In the genomic region with DNA sequence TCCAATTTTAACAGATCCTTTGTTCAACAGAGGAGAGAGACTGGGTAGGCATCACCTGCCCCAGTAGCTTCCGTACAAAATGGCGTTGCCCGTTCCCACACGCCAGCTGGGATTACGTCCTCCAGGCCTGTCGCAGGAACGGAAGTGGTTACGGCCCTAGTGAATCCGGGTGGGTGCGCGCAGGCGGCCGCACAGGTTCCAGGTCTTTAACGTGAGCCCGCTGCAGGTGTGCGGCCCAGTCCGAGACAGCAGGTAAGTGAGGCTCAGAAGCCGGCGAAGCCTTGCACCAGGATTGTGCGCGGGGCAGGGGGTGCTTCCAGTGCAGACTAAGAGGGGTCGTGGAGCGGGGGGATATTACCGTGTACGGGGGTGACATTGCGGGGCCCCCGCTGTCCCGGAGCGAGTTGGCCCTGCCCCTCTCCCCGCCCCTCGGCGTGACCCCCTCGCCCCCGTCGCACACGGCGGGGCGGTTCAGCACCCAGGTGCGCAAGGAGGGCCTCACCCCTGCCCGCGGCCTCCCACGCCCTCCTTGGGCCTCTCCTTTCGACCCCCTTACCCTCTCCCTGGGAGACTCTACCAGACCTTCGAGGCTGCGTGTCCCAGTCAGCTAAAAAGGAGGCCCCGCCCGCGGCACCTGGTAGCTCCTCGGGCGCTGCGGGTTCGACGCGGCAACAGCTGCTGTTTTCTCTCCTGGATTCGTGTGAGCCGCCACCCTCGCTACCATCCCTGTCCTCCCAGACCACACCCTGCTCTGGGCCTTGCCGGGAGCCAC, we compare ENCODE assay signal across 8 cellular contexts. TPM values are rescaled to one million over a fixed set of nuclear protein-coding genes. Genes with fewer than 3 reads are reported as not detected.
DNase-seq lines count a peak whose midpoint lies in the region; ATAC-seq and TF ChIP-seq lines count a peak whose summit lies in the region.

EXD2 (plus strand) TSS at position 159 of the 772 bp plus-strand sequence. CDS start 17,973 bp downstream, outside the sequence.

- H2BK15ac ChIP-seq in mesendoderm (replicated peaks; ENCODE audit: low read depth) = no peak within 1 kb of the TSS

- ATAC-seq in GM19395 (IDR thresholded peaks at IDR 0.05; ENCODE audit: unreplicated experiment) = peak; percentile 92
- peak; percentile 81 for ATAC-seq in HG03575 (IDR thresholded peaks at IDR 0.05; ENCODE audit: extremely low read depth, insufficient number of reproducible peaks, low FRiP score, unreplicated experiment)

- peak within 1 kb of the TSS; percentile 57 for H3K4me3 ChIP-seq in mesendoderm (ENCODE audit: low read length)

- H3K27me3 ChIP-seq in mesendoderm (ENCODE audit: insufficient read depth, low read length, poor library complexity) = no peaks in the 10 kb centered on the region

- in situ Hi-C loops in endometrial microvascular endothelial cells (cut with HindIII; ENCODE audit: inconsistent ontology term, low pct_unique_long_range_greater_than_20kb, low sequenced_read_pairs) = no loop called here

- H2BK120ac ChIP-seq in mesendoderm (ENCODE audit: low read depth, low read length) = no peak within 1 kb of the TSS

- peak within 1 kb of the TSS; percentile 89 for H3K56ac ChIP-seq in mesendoderm (ENCODE audit: low read length)

- H3K79me1 ChIP-seq in mesendoderm (ENCODE audit: low read length) = peaks cover 4% of the 10 kb centered on the region

- no peak for TF ChIP-seq CTCF in C4-2B (conservative IDR thresholded peaks at IDR 0.05)

- peak within 1 kb of the TSS; percentile 56 for H3K18ac ChIP-seq in mesendoderm (ENCODE audit: low read length)

- no peak within 1 kb of the TSS for H4K5ac ChIP-seq in mesendoderm (ENCODE audit: low read length)

- no CpG with 5 or more reads among the region's 58 CpGs for WGBS in mesendoderm (ENCODE audit: extremely low coverage, insufficient coverage, low lambda C conversion rate)

- H3K79me2 ChIP-seq in mesendoderm (ENCODE audit: control insufficient read depth, insufficient read depth, low read length) = no peaks in the 10 kb centered on the region

- H3K9ac ChIP-seq in mesendoderm (ENCODE audit: low read length) = peak within 1 kb of the TSS; percentile 69

- H3K4me2 ChIP-seq in mesendoderm (ENCODE audit: low read length) = peak within 1 kb of the TSS; percentile 11

- no peak within 1 kb of the TSS for H2AK5ac ChIP-seq in mesendoderm (ENCODE audit: low read length)

- H3K36me3 ChIP-seq in mesendoderm (ENCODE audit: control insufficient read depth, insufficient read depth, low read length) = no peaks in the 10 kb centered on the region

- no peaks in the 10 kb centered on the region for H3K4me1 ChIP-seq in mesendoderm (ENCODE audit: control insufficient read depth, low read depth, low read length)

- peak within 1 kb of the TSS; percentile 97 for H4K8ac ChIP-seq in mesendoderm (ENCODE audit: low read depth, low read length)

- no peak within 1 kb of the TSS for H3K23ac ChIP-seq in mesendoderm (ENCODE audit: low read length)

- no peak within 1 kb of the TSS for H2BK5ac ChIP-seq in mesendoderm (ENCODE audit: low read length)

- peak within 1 kb of the TSS; percentile 85 for H3K27ac ChIP-seq in C4-2B
- H3K27ac ChIP-seq in mesendoderm (ENCODE audit: low read depth, low read length) = peak within 1 kb of the TSS; percentile 34

- DNase-seq in NCI-H82 treated with DMSO at 0.1 percent for 48 hours (lab: John Stamatoyannopoulos, UW; ENCODE audit: unreplicated experiment) (peak; percentile 78), mesendoderm (peak; percentile 97)
- DNase-seq in activated CD8-positive, alpha-beta memory T cell treated with anti-CD3 and anti-CD28 coated beads, Interleukin-2, amount 50 U/mL, for 1 hour (ENCODE audit: extremely low read depth) = peak; percentile 30
- peak; percentile 31 for DNase-seq in stimulated activated CD8-positive, alpha-beta memory T cell treated with anti-CD3 and anti-CD28 coated beads, Interleukin-15, amount 100 ng/mL, for 1 hour (ENCODE audit: low read depth)

- H3K4ac ChIP-seq in mesendoderm (ENCODE audit: low read depth, low read length) = peak within 1 kb of the TSS; percentile 28

RNA-seq across cellular contexts. Expression of gene EXD2, which starts in this region (rescaled TPM):
- total RNA-seq in endometrial microvascular endothelial cells (ENCODE audit: inconsistent ontology term) = 30.5 TPM
- polyA plus RNA-seq in mesendoderm (2013, experiment 1 of 2) = 10.1 TPM
- 10.4 TPM for polyA plus RNA-seq in mesendoderm (2013, experiment 2 of 2)

Comparison
In these comparisons a context has a peak if more than half of its experiments do, and no peak if none do; other contexts are left out.
1. Peak in every context shown above with its lines: DNase-seq, ATAC-seq, H3K4me3 ChIP-seq and H3K27ac ChIP-seq.
2. DNase-seq: peak in every context shown above with its lines; median percentile 97 in mesendoderm; 78 in NCI-H82 treated with DMSO at 0.1 percent for 48 hours; 31 in stimulated activated CD8-positive, alpha-beta memory T cell treated with anti-CD3 and anti-CD28 coated beads, Interleukin-15, amount 100 ng/mL, for 1 hour; 30 in activated CD8-positive, alpha-beta memory T cell treated with anti-CD3 and anti-CD28 coated beads, Interleukin-2, amount 50 U/mL, for 1 hour.